ENCODE assay signal across 16 cellular contexts in the genomic region with DNA sequence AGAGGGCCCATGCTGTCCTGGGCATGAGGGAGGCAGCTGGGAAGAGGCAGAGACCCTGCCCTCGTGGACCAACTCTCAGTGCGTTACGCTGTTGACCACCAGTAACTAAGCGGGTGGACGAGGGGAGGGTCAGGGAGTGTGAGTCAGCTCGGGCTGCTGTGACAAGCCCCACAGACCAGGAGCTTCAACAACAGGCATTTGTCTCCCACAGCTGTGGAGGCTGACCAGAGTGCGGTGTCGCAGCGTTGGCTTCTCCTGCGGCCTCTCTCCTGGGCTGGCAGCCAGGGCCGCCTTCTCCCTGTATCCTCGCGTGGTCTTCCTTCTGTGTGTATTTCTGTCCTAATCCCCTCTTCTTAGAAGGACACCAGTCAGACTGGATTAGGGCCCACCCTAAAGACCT. TPM values are rescaled to one million over a fixed set of nuclear protein-coding genes. Genes with fewer than 3 reads are reported as not detected.
DNase-seq lines count a peak whose midpoint lies in the region; ATAC-seq and TF ChIP-seq lines count a peak whose summit lies in the region.
"Had no signal": no experiment of that assay in that cellular context is flagged by ENCODE, and none has a peak within 500 bp of the region (broad histone marks: within the 10 kb centered on the region; RNA-seq: fewer than 3 reads in every experiment).

No MANE protein-coding gene starts in this region.

- H3K27ac ChIP-seq in lower lobe of right lung (peak overlapping the region; percentile 84), stomach (peak overlapping the region; percentile 45 to 70 (median 67))
- H3K27ac ChIP-seq: 22Rv1 had no signal

- DNase-seq in NCI-H82 (lab: John Stamatoyannopoulos, UW) (peak; percentile 44), NCI-H82 treated with DMSO at 0.1 percent for 48 hours (lab: John Stamatoyannopoulos, UW; ENCODE audit: unreplicated experiment) (no peak), ecto neural progenitor cell (ENCODE audit: low spot score) (peak; percentile 42), lower lobe of right lung (no peak), stomach (no peak), NCI-H2196 (lab: John Stamatoyannopoulos, UW; ENCODE audit: unreplicated experiment) (no peak)
- DNase-seq: foreskin melanocyte; left colon; MV-4-11; stimulated activated CD4-positive, alpha-beta T cell treated with anti-CD3 and anti-CD28 coated beads, Interleukin-4, amount 100 ng/mL, for 4 hours had no signal

- no peak for TF ChIP-seq POLR2A in stomach (IDR thresholded peaks at IDR 0.05)

- WGBS in stomach, 5 donors: 74 to 88% (median 83%) methylated on average over 11 to 13 of the region's 13 CpGs

- intact Hi-C loops in lower lobe of right lung (cut with DNase I): no loop called here
- intact Hi-C loops in stomach (cut with DNase I; ENCODE audit: low total_unique reads): no loop called here

- ATAC-seq in lower lobe of right lung (peak; percentile 15 to 28), HG02970 (IDR thresholded peaks at IDR 0.05; ENCODE audit: low FRiP score, unreplicated experiment) (no peak), GM18868 (IDR thresholded peaks at IDR 0.05; ENCODE audit: unreplicated experiment) (no peak)
- ATAC-seq: left colon had no signal

- H3K36me3 ChIP-seq in lower lobe of right lung: no peaks in the 10 kb centered on the region
- no peaks in the 10 kb centered on the region for H3K36me3 ChIP-seq in stomach
- H3K36me3 ChIP-seq: prostate gland had no signal

- H3K4me1 ChIP-seq in lower lobe of right lung (peaks cover 70% of the 10 kb centered on the region), stomach (peaks cover 13 to 32% (median 25%) of the 10 kb centered on the region in 4 donors)
- H3K4me1 ChIP-seq: prostate gland had no signal

- no peak for TF ChIP-seq EP300 in stomach (IDR thresholded peaks at IDR 0.05)

- no peaks in the 10 kb centered on the region for H3K27me3 ChIP-seq in lower lobe of right lung (ENCODE audit: low read depth)
- no peaks in the 10 kb centered on the region for H3K27me3 ChIP-seq in stomach

- no peak for TF ChIP-seq CTCF in lower lobe of right lung (IDR thresholded peaks at IDR 0.05)
- TF ChIP-seq CTCF in stomach (IDR thresholded peaks at IDR 0.05): no peak

- H3K4me3 ChIP-seq in lower lobe of right lung: no peak overlapping the region
- H3K4me3 ChIP-seq in stomach: no peak overlapping the region
- H3K4me3 ChIP-seq: prostate gland had no signal

- H3K9me3 ChIP-seq in lower lobe of right lung: no peaks in the 10 kb centered on the region
- no peaks in the 10 kb centered on the region for H3K9me3 ChIP-seq in stomach
- H3K9me3 ChIP-seq: prostate gland had no signal

RNA-seq across cellular contexts. Expression of a gene that starts 13.0 kb away (rescaled TPM):
- total RNA-seq in lower lobe of right lung: 12.1 TPM
- 10 to 100 TPM in 3 of 5 donors, 1 to 10 TPM in 2; 1.0 to 13.9 (median 10.3) TPM for total RNA-seq in stomach
- polyA plus RNA-seq in stomach: 10 to 100 TPM in 1 of 3 donors, 1 to 10 TPM in 2; 3.4 to 10.7 (median 8.2) TPM
- total RNA-seq: RPMI7951 had no signal

RNA-seq across cellular contexts. Expression of a gene that starts 20.3 kb away (rescaled TPM):
- total RNA-seq in lower lobe of right lung (2.0 TPM), stomach (10 to 100 TPM in 1 of 5 donors, 1 to 10 TPM in 3, under 1 TPM in 1; 0.87 to 13.4 (median 5.2) TPM)
- polyA plus RNA-seq in stomach: 1 to 10 TPM in 1 of 3 donors, under 1 TPM in 2; 0.50 to 2.7 (median 0.70) TPM

RNA-seq across cellular contexts. Expression of a gene that starts 46.4 kb away (rescaled TPM):
- 2.6 TPM for total RNA-seq in lower lobe of right lung
- not detected for total RNA-seq in stomach
- polyA plus RNA-seq in stomach: not detected
- total RNA-seq: prostate gland, RPMI7951, subcutaneous adipose tissue had no signal

Comparison
In these comparisons a context has a peak if more than half of its experiments do, and no peak if none do; other contexts are left out.
1. DNase-seq: peak in NCI-H82 (single experiment) and ecto neural progenitor cell (single experiment); none in NCI-H82 treated with DMSO at 0.1 percent for 48 hours (single experiment), lower lobe of right lung (single experiment), stomach (single experiment) and NCI-H2196 (single experiment).
2. ATAC-seq: peak in lower lobe of right lung (2 of 2); none in HG02970 (single experiment) and GM18868 (single experiment).